Comparison of ENCODE assay signal across 9 cellular contexts in genomic region chr5:40410939-40411635, GRCh38.
DNase-seq lines count a peak whose midpoint lies in the region; ATAC-seq and TF ChIP-seq lines count a peak whose summit lies in the region.
"Had no signal": no experiment of that assay in that cellular context is flagged by ENCODE, and none has a peak within 500 bp of the region (broad histone marks: within the 10 kb centered on the region; RNA-seq: fewer than 3 reads in every experiment).

No MANE protein-coding gene starts in this region.

- no peaks in the 10 kb centered on the region for H3K27me3 ChIP-seq in foreskin keratinocyte
- no peaks in the 10 kb centered on the region for H3K27me3 ChIP-seq in skeletal muscle satellite cell (ENCODE audit: control insufficient read depth, insufficient read depth, low read length)
- H3K27me3 ChIP-seq in Caco-2 (replicated peaks; ENCODE audit: control insufficient read depth, insufficient read depth, low read length): no peaks in the 10 kb centered on the region

- no peak for DNase-seq in HFFc6
- DNase-seq in SKM-1 (lab: John Stamatoyannopoulos, UW; ENCODE audit: unreplicated experiment): peak; percentile 55
- DNase-seq in foreskin keratinocyte: peak; percentile 91 to 96
- DNase-seq in inferior parietal cortex (ENCODE audit: extremely low spot score): no peak
- DNase-seq in NCI-H1930 (lab: John Stamatoyannopoulos, UW): no peak
- no peak for DNase-seq in Caco-2
- DNase-seq: NCI-H524 had no signal

- H3K4me2 ChIP-seq in skeletal muscle satellite cell (ENCODE audit: low read length): peak overlapping the region; percentile 60

- H3K4me3 Mint-ChIP-seq in HFFc6 (no peak overlapping the region), Caco-2 (ENCODE audit: unreplicated experiment) (no peak overlapping the region)

- intact Hi-C loops in Caco-2 (cut with micrococcal nuclease; ENCODE audit: unreplicated experiment): no loop called here

- H3K9me3 Mint-ChIP-seq in HFFc6 (no peaks in the 10 kb centered on the region), Caco-2 (ENCODE audit: unreplicated experiment) (no peaks in the 10 kb centered on the region)

- H3K27ac Mint-ChIP-seq in HFFc6 (peak overlapping the region; percentile 45), Caco-2 (ENCODE audit: unreplicated experiment) (no peak overlapping the region)

- POLR2A ChIA-PET in Caco-2 (lab: Charles Lee): no interaction called here

- H3K27me3 Mint-ChIP-seq in HFFc6 (ENCODE audit: insufficient read depth) (no peaks in the 10 kb centered on the region; the same call in 1 of the 2 replicates), Caco-2 (ENCODE audit: insufficient read depth, unreplicated experiment) (peaks cover 5% of the 10 kb centered on the region)

- no peak overlapping the region for H3K9ac ChIP-seq in skeletal muscle satellite cell (ENCODE audit: low read depth, low read length)

- H3K9me3 ChIP-seq in skeletal muscle satellite cell (replicated peaks; ENCODE audit: low read length) (no peaks in the 10 kb centered on the region), Caco-2 (no peaks in the 10 kb centered on the region)

- peaks cover 57% of the 10 kb centered on the region for H3K4me1 Mint-ChIP-seq in HFFc6 (ENCODE audit: low read depth)
- H3K4me1 Mint-ChIP-seq in Caco-2 (ENCODE audit: low read depth, unreplicated experiment): no peaks in the 10 kb centered on the region

- CTCF ChIA-PET in Caco-2 (lab: Charles Lee): interaction anchor here (0.5 kb wide), 1 partner anchor 1054 kb away, joined by 6 read pairs; no protein-coding TSS in a partner anchor

- H3K4me1 ChIP-seq in foreskin keratinocyte (peaks cover 29% of the 10 kb centered on the region), skeletal muscle satellite cell (ENCODE audit: control insufficient read depth, insufficient read depth, low read length) (peaks cover 18% of the 10 kb centered on the region), Caco-2 (no peaks in the 10 kb centered on the region)

- no TSS peak for BruUV-seq in Caco-2 (replicated peaks; lab: Mats Ljungman, UMichigan)

- peak; percentile 89 for ATAC-seq in foreskin keratinocyte
- ATAC-seq in HG03442 (IDR thresholded peaks at IDR 0.05; ENCODE audit: unreplicated experiment): no peak

- H3K4me3 ChIP-seq in skeletal muscle satellite cell (ENCODE audit: low read length) (no peak overlapping the region), Caco-2 (ENCODE audit: low read depth, low read length) (no peak overlapping the region)

- H3K36me3 ChIP-seq in skeletal muscle satellite cell (ENCODE audit: insufficient read depth, low read length) (no peaks in the 10 kb centered on the region), Caco-2 (ENCODE audit: control insufficient read depth, insufficient read depth, low read length) (no peaks in the 10 kb centered on the region)

- no peaks in the 10 kb centered on the region for H3K36me3 Mint-ChIP-seq in HFFc6 (ENCODE audit: low read depth)
- no peaks in the 10 kb centered on the region for H3K36me3 Mint-ChIP-seq in Caco-2 (ENCODE audit: insufficient read depth, unreplicated experiment)

- TF ChIP-seq CTCF in HFFc6 (IDR thresholded peaks at IDR 0.05): no peak
- no peak for TF ChIP-seq CTCF in foreskin keratinocyte (conservative IDR thresholded peaks at IDR 0.05)
- TF ChIP-seq CTCF in Caco-2 (IDR thresholded peaks at IDR 0.05; ENCODE audit: insufficient read depth in 1 of 2, low read depth in 1 of 2, low read length in 1 of 2, severe bottlenecking in 1 of 2, unreplicated experiment in 1 of 2): no peak

- peak overlapping the region; percentile 53 for H3K27ac ChIP-seq in foreskin keratinocyte

Comparison
In these comparisons a context has a peak if more than half of its experiments do, and no peak if none do; other contexts are left out.
1. DNase-seq: peak in SKM-1 (single experiment) and foreskin keratinocyte (2 of 2); none in HFFc6 (single experiment), inferior parietal cortex (single experiment), NCI-H1930 (0 of 2) and Caco-2 (0 of 2).